ENCODE assay signal across 7 cellular contexts in genomic region chr6:26532699-26533523, GRCh38. TPM values are rescaled to one million over a fixed set of nuclear protein-coding genes. Genes with fewer than 3 reads are reported as not detected.
A peak's percentile ranks its signal among the peaks of the same experiment; 100 is the strongest.
DNase-seq lines count a peak whose midpoint lies in the region; ATAC-seq and TF ChIP-seq lines count a peak whose summit lies in the region.

No MANE protein-coding gene starts in this region.

- peak overlapping the region; percentile 98 for H3K27ac Mint-ChIP-seq in nephron progenitor cell

- H3K4me1 ChIP-seq in RWPE2 (ENCODE audit: insufficient read depth, poor library complexity, severe bottlenecking) = peaks cover 8% of the 10 kb centered on the region

- TF ChIP-seq CTCF in RWPE2 (IDR thresholded peaks at IDR 0.05; ENCODE audit: poor library complexity, severe bottlenecking) (no peak), nephron progenitor cell (IDR thresholded peaks at IDR 0.05) (no peak)

- no peaks in the 10 kb centered on the region for H3K9me3 Mint-ChIP-seq in nephron progenitor cell

- H3K4me3 Mint-ChIP-seq in nephron progenitor cell = peak overlapping the region; percentile 100

- H3K36me3 ChIP-seq in MG63 (no peaks in the 10 kb centered on the region), RWPE2 (ENCODE audit: low read depth) (no peaks in the 10 kb centered on the region)

- H3K4me3 ChIP-seq in MG63 (peak overlapping the region; percentile 71), RWPE2 (ENCODE audit: severe bottlenecking) (peak overlapping the region; percentile 58)

- H3K9me3 ChIP-seq in MG63 (no peaks in the 10 kb centered on the region), RWPE2 (ENCODE audit: severe bottlenecking) (no peaks in the 10 kb centered on the region)

- H3K27me3 Mint-ChIP-seq in nephron progenitor cell (ENCODE audit: low read depth, poor library complexity) = peaks cover 10% of the 10 kb centered on the region

- H3K27me3 ChIP-seq in MG63 (no peaks in the 10 kb centered on the region), RWPE2 (ENCODE audit: insufficient read depth, poor library complexity, severe bottlenecking) (no peaks in the 10 kb centered on the region)

- peaks cover 33% of the 10 kb centered on the region for H3K4me1 Mint-ChIP-seq in nephron progenitor cell

- DNase-seq in MG63 (peak; percentile 70), RWPE2 (ENCODE audit: low spot score) (no peak), fibroblast of the conjunctiva (ENCODE audit: low read depth) (peak; percentile 92), nephron progenitor cell (peak; percentile 92)
- peak; percentile 83 for DNase-seq in activated T-helper 9 cell treated with anti-CD3 and anti-CD28 coated beads, Interleukin-2, amount 50 U/mL, for 16 hours (ENCODE audit: low read depth)
- peak; percentile 90 for DNase-seq in stimulated activated naive CD8-positive, alpha-beta T cell treated with anti-CD3 and anti-CD28 coated beads, Interleukin-15, Interleukin-2, amounts not matched to agents 100 U/mL and 50 U/mL, for 24 hours

- H3K27ac ChIP-seq in RWPE2 (ENCODE audit: poor library complexity, severe bottlenecking) = peak overlapping the region; percentile 16

- ATAC-seq in GM18861 (IDR thresholded peaks at IDR 0.05; ENCODE audit: unreplicated experiment) (peak; percentile 31), RWPE2 (ENCODE audit: low read depth) (peak; percentile 53)
- peak; percentile 51 for ATAC-seq in stimulated activated naive CD8-positive, alpha-beta T cell treated with anti-CD3 and anti-CD28 coated beads, Interleukin-15, Interleukin-2, amounts not matched to agents 100 U/mL and 50 U/mL, for 24 hours

- H3K36me3 Mint-ChIP-seq in nephron progenitor cell (ENCODE audit: low read depth) = no peaks in the 10 kb centered on the region

RNA-seq across cellular contexts. Expression of gene HMGN4, which starts 5.3 kb away (rescaled TPM):
- total RNA-seq in MG63 (2014; rRNA removed; shearing (Covaris generic); ENCODE audit: low replicate concordance) = 70.7 and 71.8 TPM in 2 replicates

RNA-seq across cellular contexts. Expression of gene BTN1A1, which starts 32.8 kb away (rescaled TPM):
- not detected in 2 replicates for total RNA-seq in MG63 (2014; rRNA removed; shearing (Covaris generic); ENCODE audit: low replicate concordance)
